25 cellular contexts compared by ENCODE assay signal in genomic region chr15:41254560-41254959, GRCh38. TPM values are rescaled to one million over a fixed set of nuclear protein-coding genes. Genes with fewer than 3 reads are reported as not detected.
"Had no signal": no experiment of that assay in that cellular context is flagged by ENCODE, and none has a peak within 500 bp of the region (broad histone marks: within the 10 kb centered on the region; RNA-seq: fewer than 3 reads in every experiment).

No MANE protein-coding gene starts in this region.

- H3K4me2 ChIP-seq: hepatocyte had no signal

- H3K27me3 ChIP-seq: body of pancreas, esophagus muscularis mucosa, hepatocyte, left lung, neutrophil, testis had no signal

- H3K27me3 Mint-ChIP-seq: activated CD8-positive, alpha-beta T cell treated with anti-CD3 and anti-CD28 coated beads for 36 hours; activated naive CD8-positive, alpha-beta T cell; stimulated activated naive CD8-positive, alpha-beta T cell treated with anti-CD3 and anti-CD28 coated beads, Interleukin-15, amount 100 ng/mL, for 72 hours had no signal

- DNase-seq: activated CD4-positive, alpha-beta T cell treated with anti-CD3 and anti-CD28 coated beads for 48 hours; activated CD8-positive, alpha-beta memory T cell treated with anti-CD3 and anti-CD28 coated beads, Interleukin-2, amount 50 U/mL, for 48 hours; activated CD8-positive, alpha-beta T cell treated with anti-CD3 and anti-CD28 coated beads for 36 hours; activated gamma-delta T cell treated with Interleukin-2 at 50 U/mL for 16 hours; amniotic stem cell; body of pancreas; central memory CD4-positive, alpha-beta T cell; cortex of kidney; effector CD4-positive, alpha-beta T cell; islet precursor cell; left lung; mammary epithelial cell; natural killer cell; retina; stimulated activated naive CD8-positive, alpha-beta T cell treated with anti-CD3 and anti-CD28 coated beads, Interleukin-15, amount 100 ng/mL, for 72 hours; testis had no signal

- H3K4me1 Mint-ChIP-seq: stimulated activated naive CD8-positive, alpha-beta T cell treated with anti-CD3 and anti-CD28 coated beads, Interleukin-15, amount 100 ng/mL, for 72 hours had no signal

- H3K9me3 ChIP-seq: body of pancreas, esophagus muscularis mucosa, left lung, neutrophil, testis had no signal

- H3K4me3 ChIP-seq: body of pancreas, esophagus muscularis mucosa, hepatocyte, left lung, testis had no signal

- H3K27ac ChIP-seq: body of pancreas, esophagus muscularis mucosa, hepatocyte, left lung, neutrophil, parathyroid adenoma, testis had no signal

- H3K4me3 Mint-ChIP-seq: activated CD8-positive, alpha-beta T cell treated with anti-CD3 and anti-CD28 coated beads for 36 hours; activated naive CD8-positive, alpha-beta T cell; natural killer cell; stimulated activated naive CD8-positive, alpha-beta T cell treated with anti-CD3 and anti-CD28 coated beads, Interleukin-15, amount 100 ng/mL, for 72 hours; WTC11 had no signal

- H3K9ac ChIP-seq: parathyroid adenoma had no signal

- H3K9me3 Mint-ChIP-seq: activated CD8-positive, alpha-beta T cell treated with anti-CD3 and anti-CD28 coated beads for 36 hours; natural killer cell; stimulated activated naive CD8-positive, alpha-beta T cell treated with anti-CD3 and anti-CD28 coated beads, Interleukin-15, amount 100 ng/mL, for 72 hours; WTC11 had no signal

- H2AFZ ChIP-seq: hepatocyte, parathyroid adenoma had no signal

- ATAC-seq: activated CD8-positive, alpha-beta T cell treated with anti-CD3 and anti-CD28 coated beads for 36 hours; body of pancreas; left lung; natural killer cell; stimulated activated naive CD8-positive, alpha-beta T cell treated with anti-CD3 and anti-CD28 coated beads, Interleukin-15, amount 100 ng/mL, for 72 hours; WTC11 had no signal

- H3K79me2 ChIP-seq: parathyroid adenoma had no signal

RNA-seq across cellular contexts. Expression of gene EXD1, which starts 24.0 kb away (rescaled TPM):
- total RNA-seq: activated CD8-positive, alpha-beta T cell treated with anti-CD3 and anti-CD28 coated beads for 36 hours; body of pancreas; esophagus muscularis mucosa; glomerular endothelial cell; hepatocyte; left lung; mammary epithelial cell; natural killer cell; T-helper 2 cell treated with Interferon-gamma antibody and Interleukin-4, amounts not matched to agents 100 ng/mL and 5 ng/mL, for 36 hours; ureter had no signal
